In the genomic region with DNA sequence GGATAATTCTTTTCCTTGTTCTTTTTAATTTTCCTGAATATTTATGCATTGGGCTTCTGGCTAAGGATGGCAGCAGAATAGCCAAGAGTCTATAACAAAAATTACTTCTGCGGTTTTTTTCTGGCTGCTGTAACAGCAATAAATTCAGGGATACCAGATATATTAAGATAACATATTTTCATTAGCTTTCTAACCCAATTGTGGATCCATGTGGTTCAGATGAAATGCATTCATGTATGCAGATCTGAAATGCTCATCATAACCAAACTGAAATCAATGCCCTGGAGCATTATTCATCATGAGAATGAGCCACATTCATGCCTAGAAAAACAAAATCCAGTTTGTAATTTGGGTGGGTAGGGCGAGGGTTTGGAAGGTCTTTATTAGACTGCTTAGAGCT, we compare ENCODE assay signal across 19 cellular contexts.
"Had no signal": no experiment of that assay in that cellular context is flagged by ENCODE, and none has a peak within 500 bp of the region (broad histone marks: within the 10 kb centered on the region; RNA-seq: fewer than 3 reads in every experiment).

No MANE protein-coding gene starts in this region.

- H3K9me3 Mint-ChIP-seq: activated T-cell treated with anti-CD3 and anti-CD28 coated beads, Interleukin-2, amount 50 U/mL, for 4 hours; T-helper 2 cell treated with Interferon-gamma antibody and Interleukin-4, amounts not matched to agents 5 μg/mL and 100 μg/mL, for 36 hours had no signal

- H3K4me1 ChIP-seq: gastrocnemius medialis, pancreas, testis, upper lobe of right lung had no signal

- H3K27me3 Mint-ChIP-seq: activated CD8-positive, alpha-beta memory T cell treated with anti-CD3 and anti-CD28 coated beads, Interleukin-2, amount 10 ng/mL, durations not matched to agents 7 days and 5 days; activated naive CD8-positive, alpha-beta T cell had no signal

- H3K4me3 ChIP-seq: dorsolateral prefrontal cortex, gastrocnemius medialis, pancreas, testis, upper lobe of right lung had no signal

- H3K36me3 Mint-ChIP-seq: activated CD8-positive, alpha-beta memory T cell treated with anti-CD3 and anti-CD28 coated beads, Interleukin-2, amount 10 ng/mL, durations not matched to agents 7 days and 5 days; activated naive CD8-positive, alpha-beta T cell had no signal

- H3K9me3 ChIP-seq: gastrocnemius medialis, pancreas, testis, upper lobe of right lung had no signal

- H3K36me3 ChIP-seq: gastrocnemius medialis, pancreas, upper lobe of right lung had no signal

- ATAC-seq: activated CD8-positive, alpha-beta memory T cell treated with anti-CD3 and anti-CD28 coated beads, Interleukin-2, amount 10 ng/mL, durations not matched to agents 7 days and 5 days; activated T-cell treated with anti-CD3 and anti-CD28 coated beads, Interleukin-2, amount 50 U/mL, for 4 hours; esophagus mucosa; gastrocnemius medialis; pancreas; stimulated activated naive CD8-positive, alpha-beta T cell treated with anti-CD3 and anti-CD28 coated beads, Interleukin-15, Interleukin-2, amounts not matched to agents 100 U/mL and 50 U/mL, for 24 hours; upper lobe of right lung had no signal

- DNase-seq: activated CD4-positive, alpha-beta T cell treated with anti-CD3 and anti-CD28 coated beads, Interleukin-2, amount 50 U/mL, for 4 hours; activated CD4-positive, CD25-positive, alpha-beta regulatory T cell treated with anti-CD3 and anti-CD28 coated beads, Interleukin-2, amount 50 U/mL, for 72 hours; activated CD8-positive, alpha-beta memory T cell treated with anti-CD3 and anti-CD28 coated beads, Interleukin-2, amount 10 ng/mL, durations not matched to agents 7 days and 5 days; activated gamma-delta T cell; activated T-cell treated with anti-CD3 and anti-CD28 coated beads, Interleukin-2, amount 50 U/mL, for 4 hours; anterior cingulate cortex; dorsolateral prefrontal cortex; gastrocnemius medialis; hippocampal formation; kidney glomerular epithelial cell; pancreas; stimulated activated CD4-positive, alpha-beta T cell treated with anti-CD3 and anti-CD28 coated beads, Interleukin-2, amount 100 ng/mL, for 48 hours; stimulated activated naive CD8-positive, alpha-beta T cell treated with anti-CD3 and anti-CD28 coated beads, Interleukin-15, Interleukin-2, amounts not matched to agents 100 U/mL and 50 U/mL, for 24 hours; testis; upper lobe of right lung had no signal

- H3K27me3 ChIP-seq: dorsolateral prefrontal cortex, gastrocnemius medialis, pancreas, testis, upper lobe of right lung had no signal

- H3K27ac Mint-ChIP-seq: activated CD8-positive, alpha-beta memory T cell treated with anti-CD3 and anti-CD28 coated beads, Interleukin-2, amount 10 ng/mL, durations not matched to agents 7 days and 5 days; activated naive CD8-positive, alpha-beta T cell; T-helper 2 cell treated with Interferon-gamma antibody and Interleukin-4, amounts not matched to agents 5 μg/mL and 100 μg/mL, for 36 hours had no signal

- H3K4me3 Mint-ChIP-seq: activated CD8-positive, alpha-beta memory T cell treated with anti-CD3 and anti-CD28 coated beads, Interleukin-2, amount 10 ng/mL, durations not matched to agents 7 days and 5 days; activated naive CD8-positive, alpha-beta T cell; activated T-cell treated with anti-CD3 and anti-CD28 coated beads, Interleukin-2, amount 50 U/mL, for 4 hours; T-helper 2 cell treated with Interferon-gamma antibody and Interleukin-4, amounts not matched to agents 5 μg/mL and 100 μg/mL, for 36 hours had no signal

- H3K4me1 Mint-ChIP-seq: activated CD8-positive, alpha-beta memory T cell treated with anti-CD3 and anti-CD28 coated beads, Interleukin-2, amount 10 ng/mL, durations not matched to agents 7 days and 5 days had no signal

- FAIRE-seq: bronchial epithelial cell had no signal

- H3K27ac ChIP-seq: dorsolateral prefrontal cortex, gastrocnemius medialis, pancreas, testis, upper lobe of right lung had no signal
